Comparison of ENCODE assay signal across 1 cellular context in the genomic region with DNA sequence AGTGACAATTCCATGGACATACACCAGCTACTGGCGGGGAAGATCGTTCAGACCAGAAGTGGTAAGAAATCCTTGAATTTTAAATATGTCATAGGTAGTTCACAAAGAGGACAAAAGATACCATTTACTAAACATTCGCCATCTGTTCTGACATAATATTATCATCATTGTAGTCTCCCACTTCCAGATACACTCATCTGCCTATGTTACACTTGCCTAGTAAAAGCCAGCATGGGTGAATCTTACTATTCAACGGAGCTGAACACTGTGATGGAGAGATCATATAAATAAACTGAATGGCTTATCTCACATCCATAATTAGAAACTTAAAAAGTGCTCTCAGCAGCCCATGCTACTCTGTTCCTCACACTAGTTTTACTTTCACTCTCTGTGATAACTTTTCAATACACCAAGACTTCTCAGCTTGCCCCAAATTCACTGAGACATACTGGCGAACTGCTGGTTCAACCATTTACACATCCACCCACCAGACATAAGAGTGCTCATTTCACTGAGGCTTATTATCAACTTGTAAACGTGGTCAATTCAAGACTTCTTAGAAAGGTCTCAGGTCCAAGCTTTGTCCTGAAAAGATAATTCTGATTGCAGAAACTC.
TF ChIP-seq lines count a peak whose summit lies in the region.

No MANE protein-coding gene starts in this region.

TF ChIP-seq in K562, 482 proteins besides CTCF, POLR2A, EP300 and RAD21 (continued from another document):
- TF ChIP-seq, protein P1, sequence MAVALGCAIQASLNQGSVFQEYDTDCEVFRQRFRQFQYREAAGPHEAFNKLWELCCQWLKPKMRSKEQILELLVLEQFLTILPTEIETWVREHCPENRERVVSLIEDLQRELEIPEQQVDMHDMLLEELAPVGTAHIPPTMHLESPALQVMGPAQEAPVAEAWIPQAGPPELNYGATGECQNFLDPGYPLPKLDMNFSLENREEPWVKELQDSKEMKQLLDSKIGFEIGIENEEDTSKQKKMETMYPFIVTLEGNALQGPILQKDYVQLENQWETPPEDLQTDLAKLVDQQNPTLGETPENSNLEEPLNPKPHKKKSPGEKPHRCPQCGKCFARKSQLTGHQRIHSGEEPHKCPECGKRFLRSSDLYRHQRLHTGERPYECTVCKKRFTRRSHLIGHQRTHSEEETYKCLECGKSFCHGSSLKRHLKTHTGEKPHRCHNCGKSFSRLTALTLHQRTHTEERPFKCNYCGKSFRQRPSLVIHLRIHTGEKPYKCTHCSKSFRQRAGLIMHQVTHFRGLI (CRISPR knock-in tag; IDR thresholded peaks at IDR 0.05), result no peak
- no peak for TF ChIP-seq SMARCB1 (IDR thresholded peaks at IDR 0.05; ENCODE audit: insufficient read length, low read depth)
- no peak for TF ChIP-seq ZNF175 (CRISPR knock-in tag; IDR thresholded peaks at IDR 0.05; ENCODE audit: low read depth)
- TF ChIP-seq ZNF146 (CRISPR knock-in tag; IDR thresholded peaks at IDR 0.05; ENCODE audit: unreplicated experiment), result no peak
- no peak for TF ChIP-seq TBL1XR1 (IDR thresholded peaks at IDR 0.05; ENCODE audit: low read length in 2 of 2)
- TF ChIP-seq LCOR (CRISPR knock-in tag; IDR thresholded peaks at IDR 0.05), result no peak
- TF ChIP-seq ZNF644 (tag; IDR thresholded peaks at IDR 0.05; ENCODE audit: low read depth), result no peak
- TF ChIP-seq DDX20 (tag; IDR thresholded peaks at IDR 0.05; ENCODE audit: low read depth), result no peak
- no peak for TF ChIP-seq ZNF668 (CRISPR knock-in tag; IDR thresholded peaks at IDR 0.05)
- no peak for TF ChIP-seq RFX5 (IDR thresholded peaks at IDR 0.05; ENCODE audit: low read depth, low read length)
- TF ChIP-seq TFAM (CRISPR knock-in tag; conservative IDR thresholded peaks at IDR 0.05), result no peak
- no peak for TF ChIP-seq ZNF717 (CRISPR knock-in tag; IDR thresholded peaks at IDR 0.05)
- 0 out of 2 replicates have a peak, but pooled peaks have one; percentile 27 for TF ChIP-seq TAF7 (tag; IDR thresholded peaks at IDR 0.05)
- TF ChIP-seq ZNF766 (CRISPR knock-in tag; conservative IDR thresholded peaks at IDR 0.05), result peak; percentile 82; the same call in 1 of the 2 replicates
- peak; percentile 77; the same call in 1 of the 2 replicates for TF ChIP-seq ZNF589 (CRISPR knock-in tag; IDR thresholded peaks at IDR 0.05; ENCODE audit: low read depth)
- TF ChIP-seq SRSF1 (IDR thresholded peaks at IDR 0.05; ENCODE audit: low read depth, low read length), result no peak
- TF ChIP-seq ZBTB33 (CRISPR knock-in tag; IDR thresholded peaks at IDR 0.05), result no peak
- TF ChIP-seq ZNF263 (CRISPR knock-in tag; IDR thresholded peaks at IDR 0.05; ENCODE audit: borderline replicate concordance), result no peak
- TF ChIP-seq DIDO1 (tag; IDR thresholded peaks at IDR 0.05; ENCODE audit: low read depth), result no peak
- TF ChIP-seq, protein P2, sequence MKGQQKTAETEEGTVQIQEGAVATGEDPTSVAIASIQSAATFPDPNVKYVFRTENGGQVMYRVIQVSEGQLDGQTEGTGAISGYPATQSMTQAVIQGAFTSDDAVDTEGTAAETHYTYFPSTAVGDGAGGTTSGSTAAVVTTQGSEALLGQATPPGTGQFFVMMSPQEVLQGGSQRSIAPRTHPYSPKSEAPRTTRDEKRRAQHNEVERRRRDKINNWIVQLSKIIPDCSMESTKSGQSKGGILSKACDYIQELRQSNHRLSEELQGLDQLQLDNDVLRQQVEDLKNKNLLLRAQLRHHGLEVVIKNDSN (CRISPR knock-in tag; IDR thresholded peaks at IDR 0.05), result no peak
- no peak for TF ChIP-seq NR4A1 (CRISPR knock-in tag; IDR thresholded peaks at IDR 0.05)
- no peak for TF ChIP-seq NR4A1 (tag; IDR thresholded peaks at IDR 0.05)
- TF ChIP-seq PHF21A (IDR thresholded peaks at IDR 0.05; ENCODE audit: borderline replicate concordance, low read depth), result no peak
